In the genomic region with DNA sequence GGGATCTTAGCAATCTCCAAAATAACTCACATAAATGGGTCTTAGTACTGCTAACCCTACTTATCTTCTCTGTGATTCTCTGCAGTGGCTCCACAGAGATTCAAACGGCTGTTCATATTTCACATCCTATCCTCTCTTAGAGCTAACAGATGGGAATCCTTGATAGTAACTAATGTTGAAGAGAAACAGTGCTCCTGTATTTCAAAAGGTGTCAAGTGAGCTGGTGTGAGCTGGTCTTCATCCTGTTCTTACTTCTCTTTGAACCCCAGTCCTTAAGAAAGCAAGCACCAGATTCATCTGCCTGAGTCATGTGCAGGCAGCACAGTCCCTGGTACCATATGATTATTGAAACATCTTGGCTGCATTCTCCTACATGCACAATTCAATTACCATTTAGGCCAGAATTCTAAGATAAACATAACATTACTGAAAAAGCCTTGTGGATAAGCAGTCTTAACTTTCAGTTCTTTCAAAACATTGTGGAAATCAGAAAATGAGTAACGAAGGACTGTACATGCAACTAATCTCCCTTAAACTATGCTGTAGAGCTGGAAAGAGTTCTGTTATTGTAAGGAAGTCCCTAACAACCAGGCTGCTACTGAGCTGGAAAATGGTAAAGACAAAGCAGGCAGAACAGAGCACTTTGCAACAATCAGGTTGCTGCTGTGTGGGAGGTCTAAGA, we compare ENCODE assay signal across 19 cellular contexts.
DNase-seq lines count a peak whose midpoint lies in the region; ATAC-seq and TF ChIP-seq lines count a peak whose summit lies in the region.
"Had no signal": no experiment of that assay in that cellular context is flagged by ENCODE, and none has a peak within 500 bp of the region (broad histone marks: within the 10 kb centered on the region; RNA-seq: fewer than 3 reads in every experiment).

No MANE protein-coding gene starts in this region.

- no peak overlapping the region for H3K23ac ChIP-seq in mesenchymal stem cell (ENCODE audit: low read length in 2 of 2)

- 88% methylated on average over 1 of the region's 2 CpGs for WGBS in mesenchymal stem cell
- WGBS in testis, 2 donors = 40 to 47% methylated on average over 2 of the region's 2 CpGs

- intact Hi-C loops in testis (cut with DNase I; ENCODE audit: low total_unique reads) = no loop called here

- no peak for ATAC-seq in GM18517 (IDR thresholded peaks at IDR 0.05; ENCODE audit: unreplicated experiment)
- no peak for ATAC-seq in HG03139 (IDR thresholded peaks at IDR 0.05; ENCODE audit: unreplicated experiment)
- ATAC-seq: activated CD8-positive, alpha-beta T cell treated with anti-CD3 and anti-CD28 coated beads for 36 hours; Panc1; right lobe of liver had no signal

- H2BK5ac ChIP-seq in mesenchymal stem cell (ENCODE audit: low read depth, low read length, poor library complexity, severe bottlenecking) = no peak overlapping the region

- H3K4me3 ChIP-seq in mesenchymal stem cell (ENCODE audit: insufficient read depth in 1 of 2, low read depth in 1 of 2, low read length in 2 of 2) (peak overlapping the region in 1 of 2 experiments; percentile 3), testis (no peak overlapping the region)
- H3K4me3 ChIP-seq in effector memory CD4-positive, alpha-beta T cell (ENCODE audit: insufficient read depth, low read depth, low read length, poor library complexity, severe bottlenecking) = no peak overlapping the region
- H3K4me3 ChIP-seq: right lobe of liver had no signal

- TF ChIP-seq CTCF in testis (IDR thresholded peaks at IDR 0.05) = no peak

- H3K4ac ChIP-seq in mesenchymal stem cell (ENCODE audit: low read depth in 1 of 2, low read length in 2 of 2) = no peak overlapping the region

- H3K9me3 ChIP-seq in mesenchymal stem cell (ENCODE audit: control insufficient read depth, low read length) = no peaks in the 10 kb centered on the region
- H3K9me3 ChIP-seq in testis = no peaks in the 10 kb centered on the region
- H3K9me3 ChIP-seq in effector memory CD4-positive, alpha-beta T cell (ENCODE audit: control insufficient read depth, low read length) = no peaks in the 10 kb centered on the region
- H3K9me3 ChIP-seq: neutrophil, right lobe of liver had no signal

- no peak overlapping the region for H4K91ac ChIP-seq in mesenchymal stem cell (ENCODE audit: low read length)

- H3K4me2 ChIP-seq in mesenchymal stem cell (ENCODE audit: low read length, poor library complexity, severe bottlenecking) = no peak overlapping the region

- no peak for TF ChIP-seq POLR2A in testis (IDR thresholded peaks at IDR 0.05)

- H3K36me3 ChIP-seq in mesenchymal stem cell (ENCODE audit: control insufficient read depth in 1 of 2, insufficient read depth in 2 of 2, low read depth in 1 of 2, low read length in 2 of 2) (peaks cover 0 to 12% of the 10 kb centered on the region in 2 experiments), testis (ENCODE audit: low read depth, missing control alignments) (no peaks in the 10 kb centered on the region)
- H3K36me3 ChIP-seq in effector memory CD4-positive, alpha-beta T cell (ENCODE audit: control insufficient read depth, insufficient read depth, low read length) = no peaks in the 10 kb centered on the region
- H3K36me3 ChIP-seq: neutrophil, right lobe of liver had no signal

- H3K4me1 ChIP-seq in mesenchymal stem cell (ENCODE audit: control insufficient read depth, insufficient read depth, low read depth, low read length) = no peaks in the 10 kb centered on the region
- H3K4me1 ChIP-seq in testis = no peaks in the 10 kb centered on the region
- no peaks in the 10 kb centered on the region for H3K4me1 ChIP-seq in effector memory CD4-positive, alpha-beta T cell (ENCODE audit: control insufficient read depth, insufficient read depth, low read length, poor library complexity, severe bottlenecking)
- H3K4me1 ChIP-seq: right lobe of liver had no signal

- no peak overlapping the region for H2BK120ac ChIP-seq in mesenchymal stem cell (ENCODE audit: low read depth, low read length)

- no peak overlapping the region for H2BK15ac ChIP-seq in mesenchymal stem cell (ENCODE audit: low read depth, poor library complexity, severe bottlenecking)

- DNase-seq in SK-N-DZ (ENCODE audit: low spot score) = peak; percentile 16
- peak; percentile 21 for DNase-seq in dermis blood vessel endothelial cell
- DNase-seq in mesenchymal stem cell = peak; percentile 80
- peak; percentile 20 for DNase-seq in testis
- no peak for DNase-seq in effector memory CD4-positive, alpha-beta T cell
- DNase-seq in NCI-H69 (lab: John Stamatoyannopoulos, UW) = no peak
- DNase-seq: activated CD8-positive, alpha-beta T cell treated with anti-CD3 and anti-CD28 coated beads for 36 hours; activated naive CD8-positive, alpha-beta T cell treated with anti-CD3 and anti-CD28 coated beads for 36 hours; cerebellar nuclear complex; NCI-H1417 treated with DMSO at 0.1 percent for 48 hours; NCI-H2171; NCI-H82; right lobe of liver; stimulated activated CD4-positive, alpha-beta T cell treated with anti-CD3 and anti-CD28 coated beads, Interleukin-1b, Interleukin-23, amount 100 ng/mL, for 48 hours; substantia nigra had no signal

- H3K27me3 ChIP-seq in mesenchymal stem cell (ENCODE audit: control insufficient read depth in 1 of 2, insufficient read depth in 1 of 2, low read length in 2 of 2) (no peaks in the 10 kb centered on the region), testis (no peaks in the 10 kb centered on the region)
- no peaks in the 10 kb centered on the region for H3K27me3 ChIP-seq in effector memory CD4-positive, alpha-beta T cell (replicated peaks; ENCODE audit: control insufficient read depth, insufficient read depth, low read length, poor library complexity, severe bottlenecking)
- H3K27me3 ChIP-seq: neutrophil, right lobe of liver had no signal

- H2BK12ac ChIP-seq in mesenchymal stem cell (ENCODE audit: low read length in 2 of 2) = no peak overlapping the region

- H3K27ac ChIP-seq in mesenchymal stem cell (ENCODE audit: low read length, poor library complexity, severe bottlenecking) (no peak overlapping the region), testis (no peak overlapping the region)
- H3K27ac ChIP-seq in effector memory CD4-positive, alpha-beta T cell (ENCODE audit: insufficient read depth, low read length, poor library complexity, severe bottlenecking) = no peak overlapping the region
- H3K27ac ChIP-seq: neutrophil, right lobe of liver had no signal

- no peak overlapping the region for H2AK5ac ChIP-seq in mesenchymal stem cell (ENCODE audit: low read length, severe bottlenecking)

- H2AFZ ChIP-seq in mesenchymal stem cell (ENCODE audit: low read depth, low read length) = no peak overlapping the region

- no peak overlapping the region for H4K8ac ChIP-seq in mesenchymal stem cell (ENCODE audit: low read length)

- no peaks in the 10 kb centered on the region for H3K79me1 ChIP-seq in mesenchymal stem cell (replicated peaks; ENCODE audit: low read length, poor library complexity, severe bottlenecking)

- peak overlapping the region; percentile 12 for H3K9ac ChIP-seq in mesenchymal stem cell (ENCODE audit: low read length)

- no peak overlapping the region for H3K14ac ChIP-seq in mesenchymal stem cell (ENCODE audit: low read length in 2 of 2)

- no peak overlapping the region for H3K18ac ChIP-seq in mesenchymal stem cell (ENCODE audit: low read depth in 1 of 2, low read length in 2 of 2)

Comparison
In these comparisons a context has a peak if more than half of its experiments do, and no peak if none do; other contexts are left out.
1. DNase-seq: peak in SK-N-DZ (single experiment), dermis blood vessel endothelial cell (single experiment), mesenchymal stem cell (single experiment) and testis (single experiment); none in effector memory CD4-positive, alpha-beta T cell (0 of 3) and NCI-H69 (single experiment).